ENCODE assay signal across 1 cellular context in the genomic region with DNA sequence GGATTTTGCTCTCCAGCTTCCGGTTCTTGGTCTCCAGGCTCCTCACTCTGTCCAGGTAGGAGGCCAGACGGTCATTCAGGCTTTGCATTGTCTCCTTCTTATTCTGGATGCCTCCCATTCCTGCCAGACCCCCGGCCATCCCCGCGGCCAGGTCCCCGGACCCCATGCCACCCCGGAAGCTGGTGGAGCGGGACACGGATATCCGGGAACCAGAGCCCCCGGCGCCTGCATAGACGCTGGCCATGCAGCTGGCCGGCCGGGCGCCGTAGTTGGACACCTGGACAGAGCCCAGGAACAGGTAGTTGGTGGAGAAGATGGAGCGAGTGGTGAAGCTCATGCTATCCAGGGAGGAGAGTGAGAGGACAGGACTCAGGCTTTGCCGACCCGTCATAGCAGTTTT.
TF ChIP-seq lines count a peak whose summit lies in the region.

No MANE protein-coding gene starts in this region.

TF ChIP-seq in K562, 482 proteins besides CTCF, POLR2A, EP300 and RAD21:
- TF ChIP-seq, protein P1, sequence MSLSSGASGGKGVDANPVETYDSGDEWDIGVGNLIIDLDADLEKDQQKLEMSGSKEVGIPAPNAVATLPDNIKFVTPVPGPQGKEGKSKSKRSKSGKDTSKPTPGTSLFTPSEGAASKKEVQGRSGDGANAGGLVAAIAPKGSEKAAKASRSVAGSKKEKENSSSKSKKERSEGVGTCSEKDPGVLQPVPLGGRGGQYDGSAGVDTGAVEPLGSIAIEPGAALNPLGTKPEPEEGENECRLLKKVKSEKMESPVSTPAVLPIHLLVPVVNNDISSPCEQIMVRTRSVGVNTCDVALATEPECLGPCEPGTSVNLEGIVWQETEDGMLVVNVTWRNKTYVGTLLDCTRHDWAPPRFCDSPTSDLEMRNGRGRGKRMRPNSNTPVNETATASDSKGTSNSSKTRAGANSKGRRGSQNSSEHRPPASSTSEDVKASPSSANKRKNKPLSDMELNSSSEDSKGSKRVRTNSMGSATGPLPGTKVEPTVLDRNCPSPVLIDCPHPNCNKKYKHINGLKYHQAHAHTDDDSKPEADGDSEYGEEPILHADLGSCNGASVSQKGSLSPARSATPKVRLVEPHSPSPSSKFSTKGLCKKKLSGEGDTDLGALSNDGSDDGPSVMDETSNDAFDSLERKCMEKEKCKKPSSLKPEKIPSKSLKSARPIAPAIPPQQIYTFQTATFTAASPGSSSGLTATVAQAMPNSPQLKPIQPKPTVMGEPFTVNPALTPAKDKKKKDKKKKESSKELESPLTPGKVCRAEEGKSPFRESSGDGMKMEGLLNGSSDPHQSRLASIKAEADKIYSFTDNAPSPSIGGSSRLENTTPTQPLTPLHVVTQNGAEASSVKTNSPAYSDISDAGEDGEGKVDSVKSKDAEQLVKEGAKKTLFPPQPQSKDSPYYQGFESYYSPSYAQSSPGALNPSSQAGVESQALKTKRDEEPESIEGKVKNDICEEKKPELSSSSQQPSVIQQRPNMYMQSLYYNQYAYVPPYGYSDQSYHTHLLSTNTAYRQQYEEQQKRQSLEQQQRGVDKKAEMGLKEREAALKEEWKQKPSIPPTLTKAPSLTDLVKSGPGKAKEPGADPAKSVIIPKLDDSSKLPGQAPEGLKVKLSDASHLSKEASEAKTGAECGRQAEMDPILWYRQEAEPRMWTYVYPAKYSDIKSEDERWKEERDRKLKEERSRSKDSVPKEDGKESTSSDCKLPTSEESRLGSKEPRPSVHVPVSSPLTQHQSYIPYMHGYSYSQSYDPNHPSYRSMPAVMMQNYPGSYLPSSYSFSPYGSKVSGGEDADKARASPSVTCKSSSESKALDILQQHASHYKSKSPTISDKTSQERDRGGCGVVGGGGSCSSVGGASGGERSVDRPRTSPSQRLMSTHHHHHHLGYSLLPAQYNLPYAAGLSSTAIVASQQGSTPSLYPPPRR (CRISPR knock-in tag; IDR thresholded peaks at IDR 0.05; ENCODE audit: borderline replicate concordance): no peak
- peak; percentile 75 for TF ChIP-seq ZSCAN29 (IDR thresholded peaks at IDR 0.05)
